15 cellular contexts compared by ENCODE assay signal in the genomic region with DNA sequence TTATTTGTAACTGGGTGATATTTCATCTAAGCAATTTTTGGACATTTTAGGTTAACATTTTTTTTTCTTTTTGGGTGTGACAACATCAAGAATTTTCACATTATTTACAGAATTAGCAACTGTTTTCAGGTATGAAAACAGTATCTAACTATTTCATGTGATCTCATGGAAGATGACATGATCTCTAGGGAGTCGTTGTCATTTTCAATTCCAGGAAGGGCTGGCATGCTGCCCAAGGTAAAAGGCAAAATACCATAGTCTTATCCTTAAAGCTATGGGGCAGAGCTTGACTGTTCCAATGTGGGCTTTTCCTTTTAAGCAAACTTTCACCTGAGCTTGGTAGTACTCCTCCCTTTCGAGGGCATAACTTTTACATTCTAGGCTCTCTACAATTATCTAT.
"Had no signal": no experiment of that assay in that cellular context is flagged by ENCODE, and none has a peak within 500 bp of the region (broad histone marks: within the 10 kb centered on the region; RNA-seq: fewer than 3 reads in every experiment).

No MANE protein-coding gene starts in this region.

- H3K4me3 ChIP-seq: esophagus muscularis mucosa, smooth muscle cell, thyroid gland had no signal

- H3K27ac ChIP-seq: esophagus muscularis mucosa, thyroid gland had no signal

- H3K27me3 ChIP-seq: esophagus muscularis mucosa, thyroid gland had no signal

- DNase-seq: activated CD4-positive, alpha-beta T cell treated with anti-CD3 and anti-CD28 coated beads for 4 hours; activated CD8-positive, alpha-beta memory T cell treated with anti-CD3 and anti-CD28 coated beads, Interleukin-2, amount 50 U/mL, for 4 hours; activated CD8-positive, alpha-beta T cell treated with anti-CD3 and anti-CD28 coated beads for 36 hours; activated naive CD8-positive, alpha-beta T cell treated with anti-CD3 and anti-CD28 coated beads, Interleukin-2, amount 10 ng/mL, durations not matched to agents 7 days and 5 days; anterior cingulate cortex; endodermal cell; foreskin fibroblast; mammary epithelial cell; naive thymus-derived CD8-positive, alpha-beta T cell; occipital lobe; right cardiac atrium; thyroid gland had no signal

- ATAC-seq: activated CD8-positive, alpha-beta T cell treated with anti-CD3 and anti-CD28 coated beads for 36 hours; naive thymus-derived CD8-positive, alpha-beta T cell; right cardiac atrium; stimulated activated effector memory CD8-positive, alpha-beta T cell treated with anti-CD3 and anti-CD28 coated beads, Interleukin-12 subunit alpha, Interleukin-12 subunit beta, amount 100 ng/mL, for 72 hours had no signal

- H3K9me3 ChIP-seq: esophagus muscularis mucosa, thyroid gland had no signal

- H3K36me3 ChIP-seq: esophagus muscularis mucosa, thyroid gland had no signal

- H3K4me2 ChIP-seq: smooth muscle cell had no signal

- H3K4me1 ChIP-seq: esophagus muscularis mucosa, thyroid gland had no signal
